16 cellular contexts compared by ENCODE assay signal in genomic region chr5:17326600-17327037, GRCh38.
DNase-seq lines count a peak whose midpoint lies in the region; ATAC-seq, FAIRE-seq and TF ChIP-seq lines count a peak whose summit lies in the region.
"Had no signal": no experiment of that assay in that cellular context is flagged by ENCODE, and none has a peak within 500 bp of the region (broad histone marks: within the 10 kb centered on the region; RNA-seq: fewer than 3 reads in every experiment).

No MANE protein-coding gene starts in this region.

- H3K9me1 ChIP-seq in IMR-90 (ENCODE audit: insufficient read depth, low read length), result no peaks in the 10 kb centered on the region

- H4K5ac ChIP-seq in IMR-90 (ENCODE audit: low read depth, low read length), result peak overlapping the region; percentile 35; the same call in 1 of the 2 replicates

- no peak for TF ChIP-seq EP300 in A549 (IDR thresholded peaks at IDR 0.05)

- H3K9ac ChIP-seq in IMR-90 (ENCODE audit: low read depth, low read length), result no peak overlapping the region

- H3K27me3 Mint-ChIP-seq in stimulated activated naive CD8-positive, alpha-beta T cell treated with anti-CD3 and anti-CD28 coated beads, Interleukin-15, amount 100 ng/mL, for 72 hours, result no peaks in the 10 kb centered on the region
- no peaks in the 10 kb centered on the region for H3K27me3 Mint-ChIP-seq in T-helper 17 cell
- H3K27me3 Mint-ChIP-seq in effector memory CD8-positive, alpha-beta T cell, result no peaks in the 10 kb centered on the region
- H3K27me3 Mint-ChIP-seq: CD4-positive, alpha-beta T cell had no signal

- no peak for FAIRE-seq in A549 (lab: Jason Lieb, UNC)
- FAIRE-seq: D721Med, H1 had no signal

- H3K4me3 ChIP-seq in A549, result no peak overlapping the region
- no peak overlapping the region for H3K4me3 ChIP-seq in IMR-90 (ENCODE audit: insufficient read depth, low read depth, low read length)
- no peak overlapping the region for H3K4me3 ChIP-seq in mucosa of descending colon

- no peak overlapping the region; the same call in 1 of the 2 replicates for H2BK20ac ChIP-seq in IMR-90 (ENCODE audit: low read depth, low read length)

- H2BK15ac ChIP-seq in IMR-90 (ENCODE audit: low read depth, low read length), result no peak overlapping the region

- intact Hi-C loops in IMR-90 (cut with micrococcal nuclease), result no loop called here
- intact Hi-C loops in mucosa of descending colon (cut with DNase I, micrococcal nuclease), result loop anchor here in 1 of 2 donors (10.0 kb wide), 1 partner anchor 108 kb away; no protein-coding TSS in a partner anchor

- TF ChIP-seq POLR2A in A549 (IDR thresholded peaks at IDR 0.05; ENCODE audit: low read length), result no peak
- TF ChIP-seq POLR2A in IMR-90 (IDR thresholded peaks at IDR 0.05; ENCODE audit: low read depth, low read length), result no peak

- H3K27ac Mint-ChIP-seq in stimulated activated naive CD8-positive, alpha-beta T cell treated with anti-CD3 and anti-CD28 coated beads, Interleukin-15, amount 100 ng/mL, for 72 hours, result no peak overlapping the region
- no peak overlapping the region for H3K27ac Mint-ChIP-seq in T-helper 17 cell
- no peak overlapping the region for H3K27ac Mint-ChIP-seq in effector memory CD8-positive, alpha-beta T cell
- H3K27ac Mint-ChIP-seq: CD4-positive, alpha-beta T cell had no signal

- no peaks in the 10 kb centered on the region for H3K36me3 ChIP-seq in IMR-90 (ENCODE audit: control insufficient read depth, insufficient read depth, low read length)
- no peaks in the 10 kb centered on the region for H3K36me3 ChIP-seq in mucosa of descending colon (ENCODE audit: low read depth)

- H3K14ac ChIP-seq in IMR-90 (replicated peaks; ENCODE audit: low read depth, low read length), result no peak overlapping the region

- no peak overlapping the region for H3K4me3 Mint-ChIP-seq in stimulated activated naive CD8-positive, alpha-beta T cell treated with anti-CD3 and anti-CD28 coated beads, Interleukin-15, amount 100 ng/mL, for 72 hours
- H3K4me3 Mint-ChIP-seq in T-helper 17 cell, result no peak overlapping the region
- H3K4me3 Mint-ChIP-seq in effector memory CD8-positive, alpha-beta T cell, result no peak overlapping the region
- H3K4me3 Mint-ChIP-seq: CD4-positive, alpha-beta T cell had no signal

- H3K18ac ChIP-seq in IMR-90 (ENCODE audit: low read depth, low read length), result no peak overlapping the region

- POLR2A ChIA-PET in A549 (lab: Yijun Ruan, JAX) (no interaction called here), IMR-90 (lab: Charles Lee; ENCODE audit: unreplicated experiment) (no interaction called here)

- no peak overlapping the region for H4K8ac ChIP-seq in IMR-90 (ENCODE audit: low read depth in 2 of 2, low read length in 2 of 2)

- peaks cover 7 to 8% of the 10 kb centered on the region in 2 donors for H3K9me3 Mint-ChIP-seq in stimulated activated naive CD8-positive, alpha-beta T cell treated with anti-CD3 and anti-CD28 coated beads, Interleukin-15, amount 100 ng/mL, for 72 hours
- H3K9me3 Mint-ChIP-seq in effector memory CD8-positive, alpha-beta T cell, result peaks cover 3 to 11% of the 10 kb centered on the region in 2 donors

- peak in 1 of 2 experiments; percentile 47; a peak in 1 of 6 replicates for ATAC-seq in A549
- no peak for ATAC-seq in IMR-90 (ENCODE audit: low read depth)
- peak; percentile 98 for ATAC-seq in mucosa of descending colon
- no peak for ATAC-seq in stimulated activated naive CD8-positive, alpha-beta T cell treated with anti-CD3 and anti-CD28 coated beads, Interleukin-15, amount 100 ng/mL, for 72 hours
- ATAC-seq in T-helper 17 cell, result no peak
- ATAC-seq in effector memory CD8-positive, alpha-beta T cell (replicated peaks), result no peak

- dilution Hi-C loops in IMR-90 (cut with HindIII; ENCODE audit: low sequenced_read_pairs, unreplicated experiment), result no loop called here

- H2AFZ ChIP-seq in IMR-90 (replicated peaks; ENCODE audit: low read length, poor library complexity), result no peak overlapping the region

- 54% methylated on average over 4 of the region's 4 CpGs for WGBS in A549 (ENCODE audit: missing lambda C conversion rate)
- 100% methylated on average over 2 of the region's 4 CpGs; no CpG with 5 or more reads in 1 of the 2 experiments for WGBS in IMR-90 (ENCODE audit: extremely low coverage in 2 of 2, insufficient read length in 1 of 2), 2 experiments

- H3K4me1 ChIP-seq in A549 (peaks cover 18% of the 10 kb centered on the region), IMR-90 (ENCODE audit: control insufficient read depth, insufficient read depth, low read length) (no peaks in the 10 kb centered on the region), mucosa of descending colon (ENCODE audit: low read depth) (peaks cover 9% of the 10 kb centered on the region)

- no peak for TF ChIP-seq RAD21 in A549 (conservative IDR thresholded peaks at IDR 0.05 in 1 of 2, IDR thresholded peaks at IDR 0.05 in 1 of 2)
- no peak for TF ChIP-seq RAD21 in IMR-90 (IDR thresholded peaks at IDR 0.05; ENCODE audit: low read length)

- no peak overlapping the region for H2AK5ac ChIP-seq in IMR-90 (ENCODE audit: low read depth, low read length)

- no TSS peak for BruUV-seq in IMR-90 (replicated peaks; lab: Mats Ljungman, UMichigan)

- no peaks in the 10 kb centered on the region for H4K20me1 ChIP-seq in IMR-90 (ENCODE audit: insufficient read depth, low read length)

- CTCF ChIA-PET in A549 (lab: Yijun Ruan, JAX) (no interaction called here), IMR-90 (lab: Yijun Ruan, JAX) (interaction anchor here (0.6 kb wide), 1 partner anchor 17 kb away, joined by 4 read pairs; no protein-coding TSS in a partner anchor)

- H3K4me1 Mint-ChIP-seq in stimulated activated naive CD8-positive, alpha-beta T cell treated with anti-CD3 and anti-CD28 coated beads, Interleukin-15, amount 100 ng/mL, for 72 hours, result no peaks in the 10 kb centered on the region
- no peaks in the 10 kb centered on the region for H3K4me1 Mint-ChIP-seq in T-helper 17 cell
- H3K4me1 Mint-ChIP-seq in effector memory CD8-positive, alpha-beta T cell (ENCODE audit: low read depth in 2 of 2), result no peaks in the 10 kb centered on the region

- H3K79me1 ChIP-seq in IMR-90 (ENCODE audit: low read depth in 1 of 2, low read length in 2 of 2), result no peaks in the 10 kb centered on the region

- H3K56ac ChIP-seq in IMR-90 (ENCODE audit: extremely low read depth, insufficient read depth, low read length), result no peak overlapping the region

- TF ChIP-seq CTCF in A549 (IDR thresholded peaks at IDR 0.05) (no peak), IMR-90 (conservative IDR thresholded peaks at IDR 0.05; ENCODE audit: low read depth, low read length) (no peak), VCaP (conservative IDR thresholded peaks at IDR 0.05) (no peak), mucosa of descending colon (IDR thresholded peaks at IDR 0.05) (no peak)

- no peak for DNase-seq in A549 (ENCODE audit: low read depth in 1 of 2, low spot score in 1 of 2)
- no peak for DNase-seq in IMR-90
- DNase-seq in mucosa of descending colon, result peak in 1 of 3 donors; percentile 71
- no peak for DNase-seq in stimulated activated naive CD8-positive, alpha-beta T cell treated with anti-CD3 and anti-CD28 coated beads, Interleukin-15, amount 100 ng/mL, for 72 hours
- no peak for DNase-seq in T-helper 17 cell
- DNase-seq in effector memory CD8-positive, alpha-beta T cell, result no peak
- DNase-seq in NCI-H345 treated with DMSO at 0.1 percent for 48 hours (lab: John Stamatoyannopoulos, UW; ENCODE audit: unreplicated experiment), result no peak
- DNase-seq: ACHN; CD4-positive, alpha-beta T cell; KG1; MM.1S; NCI-H187 treated with DMSO at 0.1 percent for 48 hours; NCI-H510A treated with DMSO at 0.1 percent for 48 hours had no signal

- H4K91ac ChIP-seq in IMR-90 (ENCODE audit: insufficient read depth, low read depth, low read length), result no peak overlapping the region

- H3K4me2 ChIP-seq in A549, result peak overlapping the region; percentile 32
- H3K4me2 ChIP-seq in IMR-90 (ENCODE audit: low read depth, low read length), result no peak overlapping the region

- H3K27ac ChIP-seq in A549, result peak overlapping the region; percentile 8 to 63; a peak in 4 of 6 replicates
- H3K27ac ChIP-seq in IMR-90 (ENCODE audit: insufficient read depth, low read length), result no peak overlapping the region
- peak overlapping the region; percentile 72 for H3K27ac ChIP-seq in VCaP

- H2BK120ac ChIP-seq in IMR-90 (ENCODE audit: low read depth, low read length), result no peak overlapping the region

- H3K9me3 ChIP-seq in A549, result no peaks in the 10 kb centered on the region
- no peaks in the 10 kb centered on the region for H3K9me3 ChIP-seq in IMR-90 (ENCODE audit: control insufficient read depth, insufficient read depth, low read length)
- H3K9me3 ChIP-seq in mucosa of descending colon, result no peaks in the 10 kb centered on the region
- H3K9me3 ChIP-seq in T-helper 17 cell (ENCODE audit: control insufficient read depth, low read length, poor library complexity, severe bottlenecking), result no peaks in the 10 kb centered on the region

- no peak overlapping the region for H3K23ac ChIP-seq in IMR-90 (ENCODE audit: low read depth, low read length)

- H3K36me3 Mint-ChIP-seq in T-helper 17 cell (ENCODE audit: low read depth), result no peaks in the 10 kb centered on the region
- H3K36me3 Mint-ChIP-seq in effector memory CD8-positive, alpha-beta T cell (ENCODE audit: insufficient read depth), result no peaks in the 10 kb centered on the region

- no peak overlapping the region for H3K4ac ChIP-seq in IMR-90 (ENCODE audit: low read depth, low read length)

- no peak overlapping the region for H2BK5ac ChIP-seq in IMR-90 (ENCODE audit: low read depth, low read length, poor library complexity, severe bottlenecking)

- in situ Hi-C loops in IMR-90 (cut with MboI; ENCODE audit: low sequenced_read_pairs), result no loop called here

- no peaks in the 10 kb centered on the region for H3K27me3 ChIP-seq in IMR-90 (ENCODE audit: control insufficient read depth, insufficient read depth, low read length)

- H2AK9ac ChIP-seq in IMR-90 (replicated peaks; ENCODE audit: low read depth, low read length, poor library complexity), result no peak overlapping the region

TF ChIP-seq in A549, 52 proteins besides CTCF, POLR2A, EP300 and RAD21 (continues in another document):
- TF ChIP-seq, protein P1, sequence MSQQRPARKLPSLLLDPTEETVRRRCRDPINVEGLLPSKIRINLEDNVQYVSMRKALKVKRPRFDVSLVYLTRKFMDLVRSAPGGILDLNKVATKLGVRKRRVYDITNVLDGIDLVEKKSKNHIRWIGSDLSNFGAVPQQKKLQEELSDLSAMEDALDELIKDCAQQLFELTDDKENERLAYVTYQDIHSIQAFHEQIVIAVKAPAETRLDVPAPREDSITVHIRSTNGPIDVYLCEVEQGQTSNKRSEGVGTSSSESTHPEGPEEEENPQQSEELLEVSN (IDR thresholded peaks at IDR 0.05; ENCODE audit: borderline replicate concordance, low read depth), result no peak
- TF ChIP-seq RCOR1 (IDR thresholded peaks at IDR 0.05; ENCODE audit: low read depth, low read length), result no peak

TF ChIP-seq in IMR-90, 13 proteins besides CTCF, POLR2A, EP300 and RAD21 (continues in another document):
- no peak for TF ChIP-seq FOS (IDR thresholded peaks at IDR 0.05; ENCODE audit: low read depth, low read length)
- TF ChIP-seq MXI1 (IDR thresholded peaks at IDR 0.05; ENCODE audit: borderline replicate concordance, low read depth, low read length), result no peak
- TF ChIP-seq RCOR1 (IDR thresholded peaks at IDR 0.05; ENCODE audit: insufficient replicate concordance, low read length), result no peak
